Comparison of ENCODE assay signal across 26 cellular contexts in the genomic region with DNA sequence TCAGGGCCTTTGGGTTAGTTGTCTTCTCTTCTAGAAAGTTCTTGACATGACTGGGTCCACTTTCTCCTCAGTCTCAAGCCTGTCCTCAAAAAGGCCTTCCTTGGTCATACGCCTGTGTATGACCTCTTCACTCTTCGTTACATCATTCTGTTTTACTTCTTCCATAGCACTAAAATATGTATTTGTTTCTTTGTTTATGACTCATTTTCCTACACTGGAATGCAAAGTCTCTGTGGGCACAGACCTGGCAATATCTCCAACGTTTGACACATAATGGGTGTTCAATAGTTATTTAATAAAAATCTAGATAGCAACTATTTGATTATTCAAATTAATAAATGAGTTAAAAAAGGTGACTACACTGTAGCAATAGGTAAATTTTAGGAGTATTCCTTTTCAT.
"Had no signal": no experiment of that assay in that cellular context is flagged by ENCODE, and none has a peak within 500 bp of the region (broad histone marks: within the 10 kb centered on the region; RNA-seq: fewer than 3 reads in every experiment).

No MANE protein-coding gene starts in this region.

- H3K4me3 Mint-ChIP-seq: activated CD8-positive, alpha-beta memory T cell treated with anti-CD3 and anti-CD28 coated beads, Interleukin-2, amount 10 ng/mL, durations not matched to agents 7 days and 5 days; activated naive CD8-positive, alpha-beta T cell; activated T-cell treated with anti-CD3 and anti-CD28 coated beads, Interleukin-2, amount 50 U/mL, for 24 hours; activated T-helper 1 cell treated with anti-CD3 and anti-CD28 coated beads, Interleukin-12 subunit alpha, Interleukin-12 subunit beta, Interleukin-2, Interleukin-4 antibody, amounts not matched to agents 30 ng/mL and 10 ng/mL and 1 ng/mL, durations not matched to agents 14 hours and 24 hours and 36 hours; brain; T-helper 17 cell; WTC11 had no signal

- H3K27ac ChIP-seq: KMS-11 had no signal

- H3K27ac Mint-ChIP-seq: activated CD8-positive, alpha-beta memory T cell treated with anti-CD3 and anti-CD28 coated beads, Interleukin-2, amount 10 ng/mL, durations not matched to agents 7 days and 5 days; activated naive CD8-positive, alpha-beta T cell; activated T-cell treated with anti-CD3 and anti-CD28 coated beads, Interleukin-2, amount 50 U/mL, for 24 hours; activated T-helper 1 cell treated with anti-CD3 and anti-CD28 coated beads, Interleukin-12 subunit alpha, Interleukin-12 subunit beta, Interleukin-2, Interleukin-4 antibody, amounts not matched to agents 30 ng/mL and 10 ng/mL and 1 ng/mL, durations not matched to agents 14 hours and 24 hours and 36 hours; brain; T-helper 17 cell; WTC11 had no signal

- H3K27me3 Mint-ChIP-seq: activated naive CD8-positive, alpha-beta T cell; activated T-cell treated with anti-CD3 and anti-CD28 coated beads, Interleukin-2, amount 50 U/mL, for 24 hours; brain had no signal

- H3K36me3 Mint-ChIP-seq: activated CD8-positive, alpha-beta memory T cell treated with anti-CD3 and anti-CD28 coated beads, Interleukin-2, amount 10 ng/mL, durations not matched to agents 7 days and 5 days; brain had no signal

- DNase-seq: activated CD4-positive, alpha-beta T cell treated with anti-CD3 and anti-CD28 coated beads for 48 hours; activated CD4-positive, alpha-beta T cell treated with anti-CD3 and anti-CD28 coated beads, Interleukin-2, amount 50 U/mL, for 4 hours; activated CD4-positive, CD25-positive, alpha-beta regulatory T cell treated with anti-CD3 and anti-CD28 coated beads, Interleukin-2, amount 50 U/mL, for 72 hours; activated CD8-positive, alpha-beta memory T cell treated with anti-CD3 and anti-CD28 coated beads, Interleukin-2, amount 10 ng/mL, durations not matched to agents 7 days and 5 days; activated effector memory CD4-positive, alpha-beta T cell treated with Interleukin-2 at 50 U/mL for 16 hours; activated naive CD4-positive, alpha-beta T cell treated with Interleukin-2 at 50 U/mL for 16 hours; activated T-cell treated with anti-CD3 and anti-CD28 coated beads, Interleukin-2, amount 50 U/mL, for 24 hours; amygdala; cerebellar nuclear complex; NCI-H146; NCI-H1930; NCI-H2171 treated with DMSO at 0.1 percent for 48 hours; NCI-H345; NCI-H510A; NCI-H526 treated with DMSO at 0.1 percent for 48 hours; NCI-H82; NK-92 treated with Interleukin-12 subunit alpha and Interleukin-12 subunit beta, amount 100 ng/mL, for 24 hours; OCI-M1; SHP77 treated with DMSO at 0.1 percent for 48 hours; T-helper 17 cell; T-helper 9 cell had no signal

- H3K4me2 ChIP-seq: KMS-11 had no signal

- H3K9ac ChIP-seq: KMS-11 had no signal
